In genomic region chr5:10374623-10375022, GRCh38 we compare ENCODE assay signal across 17 cellular contexts. TPM values are rescaled to one million over a fixed set of nuclear protein-coding genes. Genes with fewer than 3 reads are reported as not detected.
DNase-seq lines count a peak whose midpoint lies in the region; ATAC-seq, FAIRE-seq and TF ChIP-seq lines count a peak whose summit lies in the region.
"Had no signal": no experiment of that assay in that cellular context is flagged by ENCODE, and none has a peak within 500 bp of the region (broad histone marks: within the 10 kb centered on the region; RNA-seq: fewer than 3 reads in every experiment).

No MANE protein-coding gene starts in this region.

- ATAC-seq in GM18502 (IDR thresholded peaks at IDR 0.05; ENCODE audit: poor library complexity, unreplicated experiment) (peak; percentile 71), GM21619 (IDR thresholded peaks at IDR 0.05; ENCODE audit: unreplicated experiment) (peak; percentile 54), HG03354 (IDR thresholded peaks at IDR 0.05; ENCODE audit: poor library complexity, severe bottlenecking, unreplicated experiment) (no peak)
- ATAC-seq in naive thymus-derived CD8-positive, alpha-beta T cell = no peak

- 71 to 78% (median 75%) methylated on average over 3 of the region's 3 CpGs for WGBS in small intestine, 3 donors

- peaks cover 5 to 29% (median 11%) of the 10 kb centered on the region in 3 donors for H3K36me3 Mint-ChIP-seq in naive thymus-derived CD8-positive, alpha-beta T cell

- peaks cover 0 to 9% (median 0%) of the 10 kb centered on the region in 9 donors for H3K9me3 Mint-ChIP-seq in naive thymus-derived CD8-positive, alpha-beta T cell

- no peaks in the 10 kb centered on the region for H3K4me1 ChIP-seq in small intestine (ENCODE audit: control insufficient read depth in 2 of 2, insufficient read depth in 1 of 2, low read depth in 1 of 2, low read length in 1 of 2)

- no peaks in the 10 kb centered on the region for H3K27me3 ChIP-seq in small intestine (ENCODE audit: control insufficient read depth in 2 of 2, insufficient read depth in 2 of 2, low read length in 2 of 2)
- H3K27me3 ChIP-seq: neutrophil, sigmoid colon, upper lobe of left lung had no signal

- H3K27ac Mint-ChIP-seq in naive thymus-derived CD8-positive, alpha-beta T cell = peak overlapping the region in 4 of 10 donors; percentile 6 to 68 (median 46)

- peaks cover 0 to 3% of the 10 kb centered on the region in 2 donors for H3K36me3 ChIP-seq in small intestine (ENCODE audit: control insufficient read depth in 2 of 2, insufficient read depth in 2 of 2, low read length in 2 of 2)

- POLR2A ChIA-PET in naive thymus-derived CD8-positive, alpha-beta T cell (lab: Charles Lee) = no interaction called here

- H3K27me3 Mint-ChIP-seq in naive thymus-derived CD8-positive, alpha-beta T cell = no peaks in the 10 kb centered on the region

- H3K4me3 ChIP-seq in small intestine (ENCODE audit: low read depth in 1 of 2, low read length in 2 of 2) = no peak overlapping the region
- H3K4me3 ChIP-seq: lung, sigmoid colon, upper lobe of left lung had no signal

- H3K9me3 ChIP-seq in small intestine (ENCODE audit: control insufficient read depth, low read depth) = no peaks in the 10 kb centered on the region
- H3K9me3 ChIP-seq: neutrophil, sigmoid colon, upper lobe of left lung had no signal

- TF ChIP-seq CTCF in VCaP (conservative IDR thresholded peaks at IDR 0.05) = no peak

- 0 out of 2 replicates have a peak overlapping the region, but pooled peaks have one; percentile 7 for H3K27ac ChIP-seq in VCaP
- H3K27ac ChIP-seq in small intestine (ENCODE audit: low read depth in 1 of 2, low read length in 1 of 2) = no peak overlapping the region
- H3K27ac ChIP-seq: neutrophil, upper lobe of left lung had no signal

- peaks cover 41 to 80% (median 77%) of the 10 kb centered on the region in 4 donors for H3K4me1 Mint-ChIP-seq in naive thymus-derived CD8-positive, alpha-beta T cell

- H3K4me3 Mint-ChIP-seq in naive thymus-derived CD8-positive, alpha-beta T cell = peak overlapping the region in 6 of 10 donors; percentile 2 to 45 (median 10)

- no peak for FAIRE-seq in small intestine (lab: Jason Lieb, UNC)

- no peak for DNase-seq in naive thymus-derived CD8-positive, alpha-beta T cell
- no peak for DNase-seq in small intestine
- no peak for DNase-seq in stimulated activated CD4-positive, alpha-beta T cell treated with anti-CD3 and anti-CD28 coated beads, Interleukin-4, amount 100 ng/mL, for 1 hour
- DNase-seq: activated CD4-positive, alpha-beta T cell treated with anti-CD3 and anti-CD28 coated beads, Interleukin-2, amount 50 U/mL, for 4 hours; activated gamma-delta T cell treated with Interleukin-2 at 50 U/mL for 16 hours; effector memory CD4-positive, alpha-beta T cell; GOT3; KBM-7; sigmoid colon; stimulated activated CD4-positive, alpha-beta T cell treated with anti-CD3 and anti-CD28 coated beads, Interleukin-4, amount 100 ng/mL, for 24 hours had no signal

RNA-seq across cellular contexts. Expression of gene MARCHF6, which starts 21.1 kb away (rescaled TPM):
- 100 to 1,000 TPM; 197 to 198 TPM for total RNA-seq in naive thymus-derived CD8-positive, alpha-beta T cell
- polyA plus RNA-seq in naive thymus-derived CD8-positive, alpha-beta T cell = 10 to 100 TPM; 31.5 to 44.0 (median 38.0) TPM
- 100 to 1,000 TPM in 1 of 3 donors, 10 to 100 TPM in 2; 39.6 to 109 (median 59.2) TPM for polyA plus RNA-seq in small intestine

Comparison
In these comparisons a context has a peak if more than half of its experiments do, and no peak if none do; other contexts are left out.
1. ATAC-seq: peak in GM18502 (single experiment) and GM21619 (single experiment); none in naive thymus-derived CD8-positive, alpha-beta T cell (0 of 2) and HG03354 (single experiment).